Comparison of ENCODE assay signal across 25 cellular contexts in genomic region chr10:78847486-78847885, GRCh38.
"Had no signal": no experiment of that assay in that cellular context is flagged by ENCODE, and none has a peak within 500 bp of the region (broad histone marks: within the 10 kb centered on the region; RNA-seq: fewer than 3 reads in every experiment).

No MANE protein-coding gene starts in this region.

- H3K36me3 ChIP-seq: gastroesophageal sphincter, heart left ventricle, neural progenitor cell, ovary, sigmoid colon, spleen, suprapubic skin, transverse colon, vagina had no signal

- H3K4me1 ChIP-seq: foreskin keratinocyte, gastroesophageal sphincter, heart left ventricle, psoas muscle, transverse colon had no signal

- H3K9ac ChIP-seq: neural progenitor cell had no signal

- H3K79me2 ChIP-seq: hepatocyte had no signal

- H3K9me3 ChIP-seq: gastroesophageal sphincter, ovary, psoas muscle, sigmoid colon, suprapubic skin, transverse colon, vagina had no signal

- H3K4me3 Mint-ChIP-seq: memory B cell; nephron; neural progenitor cell; stimulated activated naive B cell treated with anti-CD40 and anti-IgM and Interleukin-4, amounts not matched to agents 10 μg/mL and 1 μg/mL and 100 μg/mL, for 72 hours; stimulated activated naive CD8-positive, alpha-beta T cell treated with anti-CD3 and anti-CD28 coated beads, Interleukin-15, Interleukin-2, amounts not matched to agents 100 ng/mL and 50 ng/mL, for 24 hours had no signal

- H3K27ac ChIP-seq: epithelial cell of prostate, foreskin keratinocyte, gastroesophageal sphincter, heart left ventricle, hepatocyte, neural progenitor cell, ovary, psoas muscle, skin epidermis, spleen, suprapubic skin, transverse colon, vagina had no signal

- H3K36me3 Mint-ChIP-seq: memory B cell, neural progenitor cell had no signal

- H3K27me3 Mint-ChIP-seq: stimulated activated naive CD8-positive, alpha-beta T cell treated with anti-CD3 and anti-CD28 coated beads, Interleukin-15, Interleukin-2, amounts not matched to agents 100 ng/mL and 50 ng/mL, for 24 hours had no signal

- H3K4me1 Mint-ChIP-seq: memory B cell; stimulated activated naive B cell treated with anti-CD40 and anti-IgM and Interleukin-4, amounts not matched to agents 10 μg/mL and 1 μg/mL and 100 μg/mL, for 72 hours had no signal

- H3K27ac Mint-ChIP-seq: memory B cell; neural progenitor cell; stimulated activated naive B cell treated with anti-CD40 and anti-IgM and Interleukin-4, amounts not matched to agents 10 μg/mL and 1 μg/mL and 100 μg/mL, for 72 hours; stimulated activated naive CD8-positive, alpha-beta T cell treated with anti-CD3 and anti-CD28 coated beads, Interleukin-15, Interleukin-2, amounts not matched to agents 100 ng/mL and 50 ng/mL, for 24 hours had no signal

- H3K9me3 Mint-ChIP-seq: nephron had no signal

- H3K4me2 ChIP-seq: hepatocyte, neural progenitor cell had no signal

- H2AFZ ChIP-seq: hepatocyte, neural progenitor cell had no signal

- ATAC-seq: esophagus mucosa; foreskin keratinocyte; gastroesophageal sphincter; left lobe of liver; stimulated activated naive B cell treated with anti-CD40 and anti-IgM and Interleukin-4, amounts not matched to agents 10 μg/mL and 1 μg/mL and 100 μg/mL, for 72 hours had no signal

- H3K4me3 ChIP-seq: gastroesophageal sphincter, heart left ventricle, hepatocyte, lung, neural progenitor cell, ovary, psoas muscle, sigmoid colon, skin epidermis, spleen, suprapubic skin, transverse colon, vagina had no signal

- H3K27me3 ChIP-seq: gastroesophageal sphincter, heart left ventricle, hepatocyte, neural progenitor cell, ovary, sigmoid colon, spleen, transverse colon, vagina had no signal

- DNase-seq: cortex of kidney; effector CD4-positive, alpha-beta T cell; foreskin keratinocyte; kidney; ovary; spleen; stimulated activated CD4-positive, alpha-beta T cell treated with anti-CD3 and anti-CD28 coated beads, Interleukin-2, amount 100 ng/mL, for 48 hours; stimulated activated naive B cell treated with anti-CD40 and anti-IgM and Interleukin-4, amounts not matched to agents 10 μg/mL and 1 μg/mL and 100 μg/mL, for 72 hours; transverse colon had no signal
